In the genomic region with DNA sequence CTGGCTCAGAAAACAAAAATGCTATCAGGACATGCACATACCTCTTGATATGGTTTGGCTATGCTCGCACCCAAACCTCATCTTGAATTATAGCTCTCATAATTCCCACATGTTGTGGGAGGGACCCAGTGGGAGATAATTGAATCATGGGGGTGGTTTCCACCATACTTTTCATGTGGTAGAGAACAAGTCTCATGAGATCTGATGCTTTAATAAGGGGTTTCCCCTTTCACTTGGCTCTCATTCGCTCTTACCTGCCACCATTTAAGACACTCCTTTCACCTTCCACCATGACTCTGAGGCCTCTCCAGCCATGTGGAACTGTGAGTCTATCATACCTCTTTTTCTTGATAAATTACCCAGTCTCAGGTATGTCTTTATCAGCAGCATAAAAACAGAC, we compare ENCODE assay signal across 28 cellular contexts.
DNase-seq lines count a peak whose midpoint lies in the region; ATAC-seq, FAIRE-seq and TF ChIP-seq lines count a peak whose summit lies in the region.
"Had no signal": no experiment of that assay in that cellular context is flagged by ENCODE, and none has a peak within 500 bp of the region (broad histone marks: within the 10 kb centered on the region; RNA-seq: fewer than 3 reads in every experiment).

No MANE protein-coding gene starts in this region.

- POLR2A ChIA-PET in GM12878 (lab: Charles Lee): interaction anchor here (0.6 kb wide), 1 partner anchor 1438 kb away, joined by 4 read pairs; no protein-coding TSS in a partner anchor

- no peaks in the 10 kb centered on the region for H3K79me2 ChIP-seq in GM23338 (replicated peaks; ENCODE audit: insufficient read depth)
- no peaks in the 10 kb centered on the region for H3K79me2 ChIP-seq in GM12878 (ENCODE audit: control insufficient read depth, insufficient read depth, low read length)

- H2AFZ ChIP-seq in GM23338 (0 out of 2 replicates have a peak overlapping the region, but pooled peaks have one; percentile 48), GM12878 (ENCODE audit: control insufficient read depth, low read depth, low read length) (no peak overlapping the region)

- H3K4me3 Mint-ChIP-seq in GM23338: no peak overlapping the region
- no peak overlapping the region for H3K4me3 Mint-ChIP-seq in activated T-cell treated with anti-CD3 and anti-CD28 coated beads, Interleukin-2, amount 50 U/mL, for 72 hours
- H3K4me3 Mint-ChIP-seq: CD14-positive monocyte; CD4-positive, alpha-beta memory T cell; CD4-positive, CD25-positive, alpha-beta regulatory T cell; CD8-positive, alpha-beta memory T cell had no signal

- BruUV-seq in GM12878 (replicated peaks; lab: Mats Ljungman, UMichigan): no TSS peak

- in situ Hi-C loops in GM12878 (cut with MboI): no loop called here

- H3K4me2 ChIP-seq in GM23338: no peak overlapping the region
- H3K4me2 ChIP-seq in GM12878 (ENCODE audit: control insufficient read depth, insufficient read depth): no peak overlapping the region
- H3K4me2 ChIP-seq: BLaER1 had no signal

- H3K36me3 ChIP-seq in GM23338 (ENCODE audit: insufficient read depth) (no peaks in the 10 kb centered on the region), GM12878 (ENCODE audit: control insufficient read depth in 2 of 2, insufficient read depth in 2 of 2, low read length in 1 of 2) (no peaks in the 10 kb centered on the region), ovary (no peaks in the 10 kb centered on the region)
- H3K36me3 ChIP-seq: BE2C, BLaER1 had no signal

- H3K27me3 Mint-ChIP-seq in GM23338 (ENCODE audit: insufficient read depth, low read depth, poor library complexity): no peaks in the 10 kb centered on the region
- no peaks in the 10 kb centered on the region for H3K27me3 Mint-ChIP-seq in activated T-cell treated with anti-CD3 and anti-CD28 coated beads, Interleukin-2, amount 50 U/mL, for 72 hours (ENCODE audit: low read depth)
- H3K27me3 Mint-ChIP-seq: CD4-positive, alpha-beta memory T cell; CD4-positive, CD25-positive, alpha-beta regulatory T cell; CD8-positive, alpha-beta memory T cell had no signal

- SMC1A ChIA-PET in GM12878 (lab: Charles Lee; ENCODE audit: uncharacterized antibody, unreplicated experiment): interaction anchor here (0.6 to 1.3 kb wide), 2 partner anchors 27 to 1015 kb away, joined by 3 read pairs; no protein-coding TSS in a partner anchor

- H3K27me3 ChIP-seq in GM23338 (ENCODE audit: insufficient read depth): no peaks in the 10 kb centered on the region
- no peaks in the 10 kb centered on the region for H3K27me3 ChIP-seq in GM12878 (replicated peaks in 1 of 2; ENCODE audit: control insufficient read depth in 2 of 2, insufficient read depth in 2 of 2, low read length in 1 of 2)
- no peaks in the 10 kb centered on the region for H3K27me3 ChIP-seq in ovary
- H3K27me3 ChIP-seq: BE2C, BLaER1 had no signal

- intact Hi-C loops in GM12878 (cut with micrococcal nuclease; ENCODE audit: unreplicated experiment) (no loop called here), ovary (cut with DNase I) (no loop called here)

- H3F3A ChIP-seq in GM23338 (replicated peaks; ENCODE audit: low read depth): no peaks in the 10 kb centered on the region

- 72% methylated on average over 2 of the region's 2 CpGs for WGBS in GM12878 (ENCODE audit: insufficient coverage, insufficient replicate concordance, low lambda C conversion rate, missing lambda C conversion rate)
- 71 to 83% (median 74%) methylated on average over 2 of the region's 2 CpGs for WGBS in ovary, 3 donors

- TF ChIP-seq EP300 in GM12878 (IDR thresholded peaks at IDR 0.05; ENCODE audit: borderline replicate concordance in 1 of 2, control insufficient read depth in 1 of 2, low read depth in 2 of 2, low read length in 2 of 2): no peak
- no peak for TF ChIP-seq EP300 in ovary (IDR thresholded peaks at IDR 0.05)

- H3K9ac ChIP-seq in GM12878 (ENCODE audit: control insufficient read depth, insufficient read depth, low read length): no peak overlapping the region
- H3K9ac ChIP-seq: BLaER1 had no signal

- H3K4me3 ChIP-seq in GM23338 (no peak overlapping the region), GM12878 (no peak overlapping the region), ovary (no peak overlapping the region)
- H3K4me3 ChIP-seq: BLaER1 had no signal

- H3K27ac ChIP-seq in GM23338 (ENCODE audit: low read depth): no peak overlapping the region
- H3K27ac ChIP-seq in GM12878 (ENCODE audit: control insufficient read depth, insufficient read depth): no peak overlapping the region
- H3K27ac ChIP-seq in ovary: no peak overlapping the region
- H3K27ac ChIP-seq: BLaER1 had no signal

- H3K9me3 Mint-ChIP-seq in GM23338: no peaks in the 10 kb centered on the region
- peaks cover 0 to 3% of the 10 kb centered on the region in 2 donors for H3K9me3 Mint-ChIP-seq in activated T-cell treated with anti-CD3 and anti-CD28 coated beads, Interleukin-2, amount 50 U/mL, for 72 hours

- H3K9me3 ChIP-seq in GM12878 (replicated peaks; ENCODE audit: control insufficient read depth, insufficient read depth, low read length) (no peaks in the 10 kb centered on the region; the same call in 2 of the 3 replicates), ovary (no peaks in the 10 kb centered on the region)
- H3K9me3 ChIP-seq: BE2C, BLaER1 had no signal

- no peak overlapping the region for H3K27ac Mint-ChIP-seq in GM23338
- H3K27ac Mint-ChIP-seq in activated T-cell treated with anti-CD3 and anti-CD28 coated beads, Interleukin-2, amount 50 U/mL, for 72 hours: no peak overlapping the region
- H3K27ac Mint-ChIP-seq: CD14-positive monocyte; CD4-positive, alpha-beta memory T cell; CD4-positive, CD25-positive, alpha-beta regulatory T cell; CD8-positive, alpha-beta memory T cell had no signal

- no peak for FAIRE-seq in GM12878 (lab: Jason Lieb, UNC)
- FAIRE-seq: A204.1, GM12892, GM18507, GM19239 had no signal

- DNase-seq in GM23338 (ENCODE audit: low spot score): no peak
- DNase-seq in NCI-H69 (lab: John Stamatoyannopoulos, UW): peak; percentile 1
- DNase-seq in GM12878 (ENCODE audit: low read depth, low spot score): no peak
- no peak for DNase-seq in ovary
- DNase-seq in stimulated activated CD4-positive, alpha-beta T cell treated with anti-CD3 and anti-CD28 coated beads, Interleukin-4, amount 100 ng/mL, for 1 hour: no peak
- no peak for DNase-seq in activated T-cell treated with anti-CD3 and anti-CD28 coated beads, Interleukin-2, amount 50 U/mL, for 72 hours
- DNase-seq: 8988T; ACHN; BE2C; C1 segment of cervical spinal cord; CD4-positive, alpha-beta memory T cell; CD4-positive, CD25-positive, alpha-beta regulatory T cell; CD8-positive, alpha-beta memory T cell; COR-L47; DMS 273 treated with DMSO at 0.1 percent for 48 hours; DMS153; DMS53; DMS79; DND-41; EL; GDM1 had no signal

- H4K20me1 ChIP-seq in GM23338 (replicated peaks; ENCODE audit: insufficient read depth): no peaks in the 10 kb centered on the region
- no peaks in the 10 kb centered on the region for H4K20me1 ChIP-seq in GM12878 (ENCODE audit: control insufficient read depth, insufficient read depth)
- H4K20me1 ChIP-seq: BLaER1 had no signal

- no peaks in the 10 kb centered on the region for H3K9me2 ChIP-seq in GM23338 (ENCODE audit: insufficient read depth)

- TF ChIP-seq RAD21 in GM12878 (IDR thresholded peaks at IDR 0.05; ENCODE audit: insufficient read depth, low read depth, low read length): no peak

- TF ChIP-seq CTCF in GM23338 (conservative IDR thresholded peaks at IDR 0.05; ENCODE audit: low read depth in 2 of 2) (no peak), GM12878 (IDR thresholded peaks at IDR 0.05 in 2 of 3, conservative IDR thresholded peaks at IDR 0.05 in 1 of 3; ENCODE audit: control insufficient read depth in 2 of 3, extremely low read depth in 1 of 3, insufficient read depth in 1 of 3, low read depth in 3 of 3, low read length in 3 of 3) (no peak), ovary (IDR thresholded peaks at IDR 0.05) (no peak)

- H3K36me3 Mint-ChIP-seq in GM23338 (ENCODE audit: low read depth): no peaks in the 10 kb centered on the region
- no peaks in the 10 kb centered on the region for H3K36me3 Mint-ChIP-seq in activated T-cell treated with anti-CD3 and anti-CD28 coated beads, Interleukin-2, amount 50 U/mL, for 72 hours (ENCODE audit: insufficient read depth in 2 of 2)
- H3K36me3 Mint-ChIP-seq: CD14-positive monocyte; CD4-positive, alpha-beta memory T cell; CD4-positive, CD25-positive, alpha-beta regulatory T cell; CD8-positive, alpha-beta memory T cell had no signal

- CTCF ChIA-PET in GM12878 (lab: Yijun Ruan, JAX): no interaction called here

- H3K4me1 Mint-ChIP-seq in GM23338: no peaks in the 10 kb centered on the region; the same call in 2 of the 3 replicates
- H3K4me1 Mint-ChIP-seq in activated T-cell treated with anti-CD3 and anti-CD28 coated beads, Interleukin-2, amount 50 U/mL, for 72 hours (ENCODE audit: low read depth): no peaks in the 10 kb centered on the region
- H3K4me1 Mint-ChIP-seq: CD14-positive monocyte; CD4-positive, alpha-beta memory T cell; CD4-positive, CD25-positive, alpha-beta regulatory T cell; CD8-positive, alpha-beta memory T cell had no signal

- RAD21 ChIA-PET in GM12878 (lab: Charles Lee; ENCODE audit: unreplicated experiment): no interaction called here

- ATAC-seq in GM18868 (IDR thresholded peaks at IDR 0.05; ENCODE audit: unreplicated experiment) (peak; percentile 44), GM23338 (no peak), GM12878 (peak; percentile 59)
- no peak for ATAC-seq in activated T-cell treated with anti-CD3 and anti-CD28 coated beads, Interleukin-2, amount 50 U/mL, for 72 hours (replicated peaks in 1 of 2)

- TF ChIP-seq POLR2A in GM12878 (IDR thresholded peaks at IDR 0.05; ENCODE audit: low read depth, low read length) (no peak), ovary (IDR thresholded peaks at IDR 0.05) (no peak)

- H3K4me1 ChIP-seq in GM23338 (ENCODE audit: insufficient read depth) (no peaks in the 10 kb centered on the region), GM12878 (ENCODE audit: control insufficient read depth, insufficient read depth, low read length) (no peaks in the 10 kb centered on the region), ovary (ENCODE audit: insufficient read depth) (no peaks in the 10 kb centered on the region)
- H3K4me1 ChIP-seq: BE2C had no signal

TF ChIP-seq in GM23338, 12 proteins besides CTCF, POLR2A, EP300 and RAD21 (continues in another document):
- TF ChIP-seq STAT1 (IDR thresholded peaks at IDR 0.05; ENCODE audit: unreplicated experiment) (no peak), EZH2phosphoT487 (IDR thresholded peaks at IDR 0.05; ENCODE audit: unreplicated experiment) (no peak), ZNF331 (CRISPR knock-in tag; IDR thresholded peaks at IDR 0.05; ENCODE audit: low read depth) (no peak)

TF ChIP-seq in GM12878, 131 proteins besides CTCF, POLR2A, EP300 and RAD21 (continues in another document):
- no peak for TF ChIP-seq EGR1 (IDR thresholded peaks at IDR 0.05; ENCODE audit: borderline replicate concordance in 1 of 2, low read depth in 2 of 2, low read length in 2 of 2)
- TF ChIP-seq MEF2B (IDR thresholded peaks at IDR 0.05; ENCODE audit: partially characterized antibody, poor library complexity, severe bottlenecking): peak; percentile 50

Comparison
In these comparisons a context has a peak if more than half of its experiments do, and no peak if none do; other contexts are left out.
1. ATAC-seq: peak in GM18868 (single experiment) and GM12878 (single experiment); none in GM23338 (single experiment) and activated T-cell treated with anti-CD3 and anti-CD28 coated beads, Interleukin-2, amount 50 U/mL, for 72 hours (0 of 2).